Comparison of ENCODE assay signal across 10 cellular contexts in genomic region chr2:161416633-161417427, GRCh38. TPM values are rescaled to one million over a fixed set of nuclear protein-coding genes. Genes with fewer than 3 reads are reported as not detected.
DNase-seq lines count a peak whose midpoint lies in the region; ATAC-seq and TF ChIP-seq lines count a peak whose summit lies in the region.
"Had no signal": no experiment of that assay in that cellular context is flagged by ENCODE, and none has a peak within 500 bp of the region (broad histone marks: within the 10 kb centered on the region; RNA-seq: fewer than 3 reads in every experiment).

No MANE protein-coding gene starts in this region.

- no peak overlapping the region for H3K27ac Mint-ChIP-seq in neural crest cell (ENCODE audit: unreplicated experiment)

- H3K27ac ChIP-seq in HUES64 (ENCODE audit: low read depth, low read length) (no peak overlapping the region), angular gyrus (ENCODE audit: low read depth, low read length) (peak overlapping the region; percentile 41)
- H3K27ac ChIP-seq: SJCRH30, skin epidermis had no signal

- H3K27me3 Mint-ChIP-seq in neural crest cell (ENCODE audit: low read depth) = peaks cover 98% of the 10 kb centered on the region

- H3K9me3 ChIP-seq in HUES64 (ENCODE audit: insufficient read depth, low read depth, low read length) (no peaks in the 10 kb centered on the region), BE2C (no peaks in the 10 kb centered on the region)
- H3K9me3 ChIP-seq: SJCRH30 had no signal

- H3K4me3 ChIP-seq in HUES64 (ENCODE audit: low read length) (0 out of 2 replicates have a peak overlapping the region, but pooled peaks have one; percentile 11), BE2C (ENCODE audit: low read depth, low read length) (no peak overlapping the region)
- H3K4me3 ChIP-seq: SJCRH30, skin epidermis had no signal

- peak overlapping the region; percentile 63 for H3K4me3 Mint-ChIP-seq in neural crest cell

- DNase-seq in DMS53 treated with DMSO at 0.1 percent for 48 hours (lab: John Stamatoyannopoulos, UW; ENCODE audit: unreplicated experiment) = peak; percentile 50
- DNase-seq in neural crest cell (ENCODE audit: low read depth, low spot score) = peak; percentile 5
- no peak for DNase-seq in MV-4-11 (lab: John Stamatoyannopoulos, UW)
- no peak for DNase-seq in BE2C
- DNase-seq: NCI-H1048, SJCRH30 had no signal

- 3% methylated on average over 44 of the region's 44 CpGs for WGBS in HUES64

- TF ChIP-seq CTCF in neural crest cell (conservative IDR thresholded peaks at IDR 0.05) (no peak), BE2C (IDR thresholded peaks at IDR 0.05; ENCODE audit: low read depth, low read length) (no peak)

- peaks cover 4% of the 10 kb centered on the region for H3K36me3 Mint-ChIP-seq in neural crest cell (ENCODE audit: low read depth)

- H3K9ac ChIP-seq in HUES64 (ENCODE audit: low read depth, low read length) = no peak overlapping the region

- no peak for ATAC-seq in esophagus mucosa

- no peaks in the 10 kb centered on the region for H3K9me3 Mint-ChIP-seq in neural crest cell

- H3K36me3 ChIP-seq in HUES64 (ENCODE audit: insufficient read depth, low read length) = no peaks in the 10 kb centered on the region
- H3K36me3 ChIP-seq in BE2C = no peaks in the 10 kb centered on the region

- peaks cover 33% of the 10 kb centered on the region for H3K4me1 ChIP-seq in HUES64 (ENCODE audit: insufficient read depth, low read length)
- H3K4me1 ChIP-seq in BE2C = no peaks in the 10 kb centered on the region
- H3K4me1 ChIP-seq: SJCRH30 had no signal

- peaks cover 100% of the 10 kb centered on the region for H3K27me3 ChIP-seq in HUES64 (ENCODE audit: insufficient read depth, low read length)
- H3K27me3 ChIP-seq in BE2C = peaks cover 58% of the 10 kb centered on the region
- H3K27me3 ChIP-seq: SJCRH30 had no signal

- H3K4me1 Mint-ChIP-seq in neural crest cell = peaks cover 44% of the 10 kb centered on the region

RNA-seq across cellular contexts. Expression of gene TBR1, which starts 0.7 kb away (rescaled TPM):
- polyA plus RNA-seq in HUES64 (2013, experiment 1 of 2) = not detected
- polyA plus RNA-seq in HUES64 (2013, experiment 2 of 2) = not detected
- total RNA-seq in neural crest cell = 0.05 and 0.09 TPM in 2 replicates
- total RNA-seq in esophagus mucosa = not detected
- polyA plus RNA-seq in BE2C (2012; ENCODE audit: insufficient read depth, insufficient read length, low read depth) = not detected

Comparison
In these comparisons a context has a peak if more than half of its experiments do, and no peak if none do; other contexts are left out.
1. DNase-seq: peak in DMS53 treated with DMSO at 0.1 percent for 48 hours (single experiment) and neural crest cell (single experiment); none in MV-4-11 (single experiment) and BE2C (single experiment).